8 cellular contexts compared by ENCODE assay signal in the genomic region with DNA sequence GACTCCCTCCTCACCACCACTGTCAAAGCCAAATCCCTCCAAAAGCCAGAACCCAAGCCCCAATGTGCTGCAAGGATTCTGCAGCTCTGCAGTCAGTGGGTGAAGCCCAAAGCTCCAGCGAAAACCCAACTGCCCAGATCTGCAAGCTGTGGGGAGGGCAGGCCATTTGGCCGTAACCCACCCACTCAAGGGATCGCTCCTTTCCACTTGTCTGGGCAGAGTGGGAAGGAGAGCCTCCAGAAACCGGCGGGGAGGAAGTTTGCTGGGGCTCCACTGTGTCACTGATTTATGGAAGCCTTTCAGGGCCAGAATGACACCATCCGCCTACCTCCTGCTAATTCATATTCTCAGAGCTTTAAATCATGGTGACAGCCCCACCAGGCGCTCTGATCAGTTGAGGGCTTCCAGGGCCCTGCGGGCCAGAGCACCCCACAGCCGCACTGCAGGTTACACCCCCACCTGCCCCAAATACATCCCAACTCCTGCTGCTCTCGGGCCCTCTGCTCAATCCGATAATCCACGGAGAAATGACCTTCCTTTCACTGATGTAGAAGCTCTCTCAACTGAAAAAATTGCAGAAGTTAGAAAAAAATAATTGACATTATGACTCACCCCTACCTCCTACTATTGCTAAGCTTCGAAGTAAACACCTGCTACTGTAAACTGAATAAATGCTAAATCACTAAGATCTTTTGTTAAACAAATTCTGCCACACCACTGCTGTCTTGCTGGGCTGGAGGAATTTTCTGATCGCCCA. TPM values are rescaled to one million over a fixed set of nuclear protein-coding genes. Genes with fewer than 3 reads are reported as not detected.
A peak's percentile ranks its signal among the peaks of the same experiment; 100 is the strongest.
DNase-seq lines count a peak whose midpoint lies in the region; ATAC-seq and TF ChIP-seq lines count a peak whose summit lies in the region.

No MANE protein-coding gene starts in this region.

- 0 out of 2 replicates have a peak overlapping the region, but pooled peaks have one; percentile 2 for H3K9ac ChIP-seq in ES-I3 (ENCODE audit: low read depth, low read length)

- no peaks in the 10 kb centered on the region for H3K36me3 ChIP-seq in ES-I3 (ENCODE audit: insufficient read depth, low read length)

- H3K9me3 Mint-ChIP-seq in activated CD4-positive, alpha-beta T cell treated with anti-CD3 and anti-CD28 coated beads for 36 hours (ENCODE audit: low read depth), result no peaks in the 10 kb centered on the region

- H3K4me3 Mint-ChIP-seq in activated CD4-positive, alpha-beta T cell treated with anti-CD3 and anti-CD28 coated beads for 36 hours, result no peak overlapping the region

- no peak overlapping the region for H3K27ac Mint-ChIP-seq in activated CD4-positive, alpha-beta T cell treated with anti-CD3 and anti-CD28 coated beads for 36 hours

- CTCF ChIA-PET in activated CD4-positive, alpha-beta T cell treated with anti-CD3 and anti-CD28 coated beads for 36 hours (lab: Charles Lee), result interaction anchor here (0.9 to 5.7 kb wide), 7 partner anchors 10 to 569 kb away, joined by 3 to 46 read pairs (median 5); partner anchors contain the start of gene RHOU

- H3K36me3 Mint-ChIP-seq in activated CD4-positive, alpha-beta T cell treated with anti-CD3 and anti-CD28 coated beads for 36 hours (ENCODE audit: low read depth), result no peaks in the 10 kb centered on the region

- H3K9me3 ChIP-seq in ES-I3 (ENCODE audit: control insufficient read depth, insufficient read depth, low read length), result no peaks in the 10 kb centered on the region

- peak; percentile 37 for DNase-seq in midbrain (lab: John Stamatoyannopoulos, UW)
- no peak for DNase-seq in activated CD4-positive, alpha-beta T cell treated with anti-CD3 and anti-CD28 coated beads for 36 hours
- no peak for DNase-seq in NCI-H748 (lab: John Stamatoyannopoulos, UW; ENCODE audit: unreplicated experiment)
- DNase-seq in NCI-H82 (lab: John Stamatoyannopoulos, UW), result no peak
- no peak for DNase-seq in activated effector memory CD4-positive, alpha-beta T cell treated with anti-CD3 and anti-CD28 coated beads, Interleukin-2, amount 50 U/mL, for 16 hours

- H3K4me1 Mint-ChIP-seq in activated CD4-positive, alpha-beta T cell treated with anti-CD3 and anti-CD28 coated beads for 36 hours, result peaks cover 21% of the 10 kb centered on the region

- peak overlapping the region; percentile 32 for H3K27ac ChIP-seq in VCaP

- H3K27me3 Mint-ChIP-seq in activated CD4-positive, alpha-beta T cell treated with anti-CD3 and anti-CD28 coated beads for 36 hours, result no peaks in the 10 kb centered on the region

- peaks cover 64% of the 10 kb centered on the region for H3K4me1 ChIP-seq in ES-I3 (ENCODE audit: insufficient read depth, low read length)

- intact Hi-C loops in activated CD4-positive, alpha-beta T cell treated with anti-CD3 and anti-CD28 coated beads for 36 hours (cut with DNase I, micrococcal nuclease), result no loop called here

- ATAC-seq in HG03045 (IDR thresholded peaks at IDR 0.05; ENCODE audit: unreplicated experiment), result peak; percentile 55
- no peak for ATAC-seq in activated CD4-positive, alpha-beta T cell treated with anti-CD3 and anti-CD28 coated beads for 36 hours

- POLR2A ChIA-PET in activated CD4-positive, alpha-beta T cell treated with anti-CD3 and anti-CD28 coated beads for 36 hours (lab: Charles Lee), result no interaction called here

- no peak for TF ChIP-seq CTCF in VCaP (conservative IDR thresholded peaks at IDR 0.05)

RNA-seq across cellular contexts. Expression of gene RAB4A, which starts 40.6 kb away (rescaled TPM):
- total RNA-seq in activated CD4-positive, alpha-beta T cell treated with anti-CD3 and anti-CD28 coated beads for 36 hours, result 10 to 100 TPM; 22.1 to 24.0 TPM
